6 cellular contexts compared by ENCODE assay signal in the genomic region with DNA sequence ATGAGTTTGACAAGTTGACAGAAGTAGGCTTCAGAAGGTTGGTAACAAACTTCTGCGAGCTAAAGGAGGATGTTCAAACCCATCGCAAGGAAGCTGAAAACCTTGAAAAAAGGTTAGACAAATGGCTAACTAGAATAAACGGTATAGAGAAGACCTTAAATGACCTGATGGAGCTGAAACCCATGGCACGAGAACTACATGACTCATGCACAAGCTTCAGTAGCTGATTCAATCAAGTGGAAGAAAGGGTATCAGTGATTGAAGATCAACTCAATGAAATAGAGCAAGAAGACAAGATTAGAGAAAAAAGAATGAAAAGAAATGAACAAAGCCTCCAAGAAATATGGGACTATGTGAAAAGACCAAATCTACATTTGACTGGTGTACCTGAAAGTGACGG. TPM values are rescaled to one million over a fixed set of nuclear protein-coding genes. Genes with fewer than 3 reads are reported as not detected.
DNase-seq lines count a peak whose midpoint lies in the region; ATAC-seq, FAIRE-seq and TF ChIP-seq lines count a peak whose summit lies in the region.
"Not testable (repeated sequence)": the region's sequence is repeated elsewhere in the genome, so short reads cannot be mapped to it uniquely, and the experiment has no call there.

No MANE protein-coding gene starts in this region.

- H3K9me1 ChIP-seq in keratinocyte (ENCODE audit: control insufficient read depth, extremely low read depth, insufficient read depth, low read length): not testable (repeated sequence)

- not testable (repeated sequence) for H3K4me3 ChIP-seq in bronchial epithelial cell (ENCODE audit: low read depth, low read length); keratinocyte (ENCODE audit: control insufficient read depth in 2 of 3, extremely low read depth in 1 of 3, insufficient read depth in 2 of 3, low read depth in 1 of 3, low read length in 3 of 3); upper lobe of left lung

- H3K27ac ChIP-seq in keratinocyte (ENCODE audit: control insufficient read depth, insufficient read depth, low read length) (peak overlapping the region; percentile 69), upper lobe of left lung (peak overlapping the region in 3 of 4 donors; percentile 71 to 86 (median 84))

- intact Hi-C loops in activated T-helper 2 cell treated with anti-CD3 and anti-CD28 coated beads, Interferon-gamma antibody, Interleukin-2, Interleukin-4, amounts not matched to agents 10 μg/mL and 5 μg/mL and 100 μg/mL, durations not matched to agents 14 hours and 24 hours and 36 hours (cut with micrococcal nuclease): not testable (repeated sequence)

- TF ChIP-seq POLR2A in upper lobe of left lung (IDR thresholded peaks at IDR 0.05): not testable (repeated sequence)

- peaks cover 11% of the 10 kb centered on the region for H3K9me3 Mint-ChIP-seq in T-helper 2 cell treated with Interferon-gamma antibody and Interleukin-4, amounts not matched to agents 5 μg/mL and 100 μg/mL, for 36 hours
- peaks cover 37% of the 10 kb centered on the region for H3K9me3 Mint-ChIP-seq in activated T-helper 2 cell treated with anti-CD3 and anti-CD28 coated beads, Interferon-gamma antibody, Interleukin-2, Interleukin-4, amounts not matched to agents 10 μg/mL and 5 μg/mL and 100 μg/mL, durations not matched to agents 14 hours and 24 hours and 36 hours

- dilution Hi-C loops in keratinocyte (cut with MboI; ENCODE audit: extremely low pct_ligation_motif_present, low sequenced_read_pairs): not testable (repeated sequence)

- H3K4me1 Mint-ChIP-seq in T-helper 2 cell treated with Interferon-gamma antibody and Interleukin-4, amounts not matched to agents 5 μg/mL and 100 μg/mL, for 36 hours (ENCODE audit: low read depth): peaks cover 20% of the 10 kb centered on the region
- H3K4me1 Mint-ChIP-seq in activated T-helper 2 cell treated with anti-CD3 and anti-CD28 coated beads, Interferon-gamma antibody, Interleukin-2, Interleukin-4, amounts not matched to agents 10 μg/mL and 5 μg/mL and 100 μg/mL, durations not matched to agents 14 hours and 24 hours and 36 hours (ENCODE audit: low read depth): peaks cover 52% of the 10 kb centered on the region

- WGBS in upper lobe of left lung, 2 donors: 88 to 90% methylated on average over 5 of the region's 5 CpGs

- ATAC-seq in upper lobe of left lung (ENCODE audit: low FRiP score in 2 of 2): not testable (repeated sequence)

- H3K9me3 ChIP-seq in keratinocyte (ENCODE audit: control insufficient read depth, low read depth, low read length); upper lobe of left lung: not testable (repeated sequence)

- FAIRE-seq in bronchial epithelial cell (lab: Jason Lieb, UNC); keratinocyte (lab: Jason Lieb, UNC): not testable (repeated sequence)

- H4K20me1 ChIP-seq in keratinocyte (ENCODE audit: control insufficient read depth, extremely low read depth, insufficient read depth, low read length): not testable (repeated sequence)

- H3K79me2 ChIP-seq in keratinocyte (ENCODE audit: control insufficient read depth, insufficient read depth, low read length): not testable (repeated sequence)

- peak overlapping the region; percentile 2 for H3K27ac Mint-ChIP-seq in T-helper 2 cell treated with Interferon-gamma antibody and Interleukin-4, amounts not matched to agents 5 μg/mL and 100 μg/mL, for 36 hours
- peak overlapping the region; percentile 64 for H3K27ac Mint-ChIP-seq in activated T-helper 2 cell treated with anti-CD3 and anti-CD28 coated beads, Interferon-gamma antibody, Interleukin-2, Interleukin-4, amounts not matched to agents 10 μg/mL and 5 μg/mL and 100 μg/mL, durations not matched to agents 14 hours and 24 hours and 36 hours

- not testable (repeated sequence) for H3K36me3 ChIP-seq in bronchial epithelial cell (ENCODE audit: control insufficient read depth, insufficient read depth, low read length); keratinocyte (ENCODE audit: control insufficient read depth in 2 of 2, extremely low read depth in 1 of 2, insufficient read depth in 2 of 2, low read length in 2 of 2); upper lobe of left lung

- H3K4me1 ChIP-seq in keratinocyte (ENCODE audit: control insufficient read depth, extremely low read depth, insufficient read depth, low read length): peaks cover 17% of the 10 kb centered on the region
- H3K4me1 ChIP-seq in upper lobe of left lung: peaks cover 16 to 28% (median 20%) of the 10 kb centered on the region in 4 donors

- not testable (repeated sequence) for H3K9ac ChIP-seq in keratinocyte (ENCODE audit: control insufficient read depth, extremely low read depth, insufficient read depth, low read length)

- not testable (repeated sequence) for TF ChIP-seq EP300 in upper lobe of left lung (IDR thresholded peaks at IDR 0.05)

- not testable (repeated sequence) for H3K27me3 Mint-ChIP-seq in T-helper 2 cell treated with Interferon-gamma antibody and Interleukin-4, amounts not matched to agents 5 μg/mL and 100 μg/mL, for 36 hours (ENCODE audit: low read depth); activated T-helper 2 cell treated with anti-CD3 and anti-CD28 coated beads, Interferon-gamma antibody, Interleukin-2, Interleukin-4, amounts not matched to agents 10 μg/mL and 5 μg/mL and 100 μg/mL, durations not matched to agents 14 hours and 24 hours and 36 hours (ENCODE audit: low read depth)

- peak overlapping the region; percentile 10 for H3K4me2 ChIP-seq in keratinocyte (ENCODE audit: control insufficient read depth, extremely low read depth, insufficient read depth, low read depth, low read length)

- peak; percentile 57 for DNase-seq in ELR (ENCODE audit: low read depth)
- DNase-seq in T-helper 2 cell treated with Interferon-gamma antibody and Interleukin-4, amounts not matched to agents 5 μg/mL and 100 μg/mL, for 36 hours (ENCODE audit: low spot score); activated T-helper 2 cell treated with anti-CD3 and anti-CD28 coated beads, Interferon-gamma antibody, Interleukin-2, Interleukin-4, amounts not matched to agents 10 μg/mL and 5 μg/mL and 100 μg/mL, durations not matched to agents 14 hours and 24 hours and 36 hours (ENCODE audit: low spot score); keratinocyte (ENCODE audit: low read depth, low spot score); upper lobe of left lung: not testable (repeated sequence)
- DNase-seq in bronchial epithelial cell (ENCODE audit: low read depth): peak; percentile 57

- H3K36me3 Mint-ChIP-seq in T-helper 2 cell treated with Interferon-gamma antibody and Interleukin-4, amounts not matched to agents 5 μg/mL and 100 μg/mL, for 36 hours (ENCODE audit: low read depth): peaks cover 20% of the 10 kb centered on the region
- peaks cover 58% of the 10 kb centered on the region for H3K36me3 Mint-ChIP-seq in activated T-helper 2 cell treated with anti-CD3 and anti-CD28 coated beads, Interferon-gamma antibody, Interleukin-2, Interleukin-4, amounts not matched to agents 10 μg/mL and 5 μg/mL and 100 μg/mL, durations not matched to agents 14 hours and 24 hours and 36 hours (ENCODE audit: low read depth)

- H2AFZ ChIP-seq in keratinocyte (ENCODE audit: control insufficient read depth, low read length): not testable (repeated sequence)

- TF ChIP-seq CTCF in bronchial epithelial cell (IDR thresholded peaks at IDR 0.05; ENCODE audit: insufficient read depth, low read length, severe bottlenecking); keratinocyte (optimal IDR thresholded peaks at IDR 0.05 in 1 of 3, IDR thresholded peaks at IDR 0.05 in 1 of 3, conservative IDR thresholded peaks at IDR 0.05 in 1 of 3; ENCODE audit: extremely low read depth in 1 of 3, insufficient read depth in 2 of 3, low read length in 3 of 3); upper lobe of left lung (IDR thresholded peaks at IDR 0.05): not testable (repeated sequence)

- not testable (repeated sequence) for H3K4me3 Mint-ChIP-seq in T-helper 2 cell treated with Interferon-gamma antibody and Interleukin-4, amounts not matched to agents 5 μg/mL and 100 μg/mL, for 36 hours
- peak overlapping the region; percentile 0 for H3K4me3 Mint-ChIP-seq in activated T-helper 2 cell treated with anti-CD3 and anti-CD28 coated beads, Interferon-gamma antibody, Interleukin-2, Interleukin-4, amounts not matched to agents 10 μg/mL and 5 μg/mL and 100 μg/mL, durations not matched to agents 14 hours and 24 hours and 36 hours (ENCODE audit: low read depth)

- not testable (repeated sequence) for H3K27me3 ChIP-seq in bronchial epithelial cell (ENCODE audit: control insufficient read depth, insufficient read depth, low read length); keratinocyte (ENCODE audit: control insufficient read depth, extremely low read depth, insufficient read depth, low read length); upper lobe of left lung

RNA-seq across cellular contexts. Expression of a gene that starts 32.6 kb away (rescaled TPM):
- total RNA-seq in activated T-helper 2 cell treated with anti-CD3 and anti-CD28 coated beads, Interferon-gamma antibody, Interleukin-2, Interleukin-4, amounts not matched to agents 10 μg/mL and 5 μg/mL and 100 μg/mL, durations not matched to agents 14 hours and 24 hours and 36 hours: 358 and 360 TPM in 2 replicates
- total RNA-seq in bronchial epithelial cell (215 and 232 TPM in 2 replicates), upper lobe of left lung (1,000 to 10,000 TPM in 2 of 6 donors, 100 to 1,000 TPM in 4; 553 to 1,296 (median 975) TPM)
- 108 to 177 TPM (median 123 TPM) in 3 replicates for polyA plus RNA-seq in keratinocyte
- polyA plus RNA-seq in keratinocyte (2011; ENCODE audit: low read depth): 103 TPM
- polyA plus RNA-seq in keratinocyte (2011; cell fraction: cytosol; rRNA removed): 77.7 and 98.8 TPM in 2 replicates
- 209 and 216 TPM in 2 replicates for polyA plus RNA-seq in keratinocyte (2011; cell fraction: nucleus; rRNA removed)
- polyA plus RNA-seq in keratinocyte (2012; ENCODE audit: low replicate concordance): 127 and 177 TPM in 2 replicates
- 97.8 to 136 TPM (median 115 TPM) in 3 replicates for polyA minus RNA-seq in keratinocyte
- 130 TPM for polyA minus RNA-seq in keratinocyte (2011; cell fraction: cytosol; rRNA and poly(A)+ RNA removed)
- polyA minus RNA-seq in keratinocyte (2011; cell fraction: nucleus; rRNA and poly(A)+ RNA removed): 141 and 156 TPM in 2 replicates

RNA-seq across cellular contexts. Expression of a gene that starts 34.3 kb away (rescaled TPM):
- total RNA-seq in activated T-helper 2 cell treated with anti-CD3 and anti-CD28 coated beads, Interferon-gamma antibody, Interleukin-2, Interleukin-4, amounts not matched to agents 10 μg/mL and 5 μg/mL and 100 μg/mL, durations not matched to agents 14 hours and 24 hours and 36 hours: 79.8 and 88.2 TPM in 2 replicates
- total RNA-seq in bronchial epithelial cell (21.9 and 35.2 TPM in 2 replicates), upper lobe of left lung (10 to 100 TPM; 30.4 to 60.6 (median 51.2) TPM)
- polyA plus RNA-seq in keratinocyte: 28.7 to 48.2 TPM (median 39.5 TPM) in 3 replicates
- 18.9 TPM for polyA plus RNA-seq in keratinocyte (2011; ENCODE audit: low read depth)
- 26.5 and 27.8 TPM in 2 replicates for polyA plus RNA-seq in keratinocyte (2011; cell fraction: cytosol; rRNA removed)
- polyA plus RNA-seq in keratinocyte (2011; cell fraction: nucleus; rRNA removed): 42.7 and 54.1 TPM in 2 replicates
- 33.2 and 40.0 TPM in 2 replicates for polyA plus RNA-seq in keratinocyte (2012; ENCODE audit: low replicate concordance)
- polyA minus RNA-seq in keratinocyte: 31.7 to 47.3 TPM (median 36.9 TPM) in 3 replicates
- polyA minus RNA-seq in keratinocyte (2011; cell fraction: cytosol; rRNA and poly(A)+ RNA removed): 28.2 TPM
- 13.8 and 28.8 TPM in 2 replicates for polyA minus RNA-seq in keratinocyte (2011; cell fraction: nucleus; rRNA and poly(A)+ RNA removed)

RNA-seq across cellular contexts. Expression of a gene that starts 35.1 kb away (rescaled TPM):
- 35.0 and 36.6 TPM in 2 replicates for total RNA-seq in activated T-helper 2 cell treated with anti-CD3 and anti-CD28 coated beads, Interferon-gamma antibody, Interleukin-2, Interleukin-4, amounts not matched to agents 10 μg/mL and 5 μg/mL and 100 μg/mL, durations not matched to agents 14 hours and 24 hours and 36 hours
- total RNA-seq in bronchial epithelial cell (1.9 and 2.1 TPM in 2 replicates), upper lobe of left lung (10 to 100 TPM in 1 of 6 donors, 1 to 10 TPM in 5; 6.0 to 13.6 (median 7.0) TPM)
- 5.4 to 6.4 TPM (median 6.1 TPM) in 3 replicates for polyA plus RNA-seq in keratinocyte
- polyA plus RNA-seq in keratinocyte (2011; ENCODE audit: low read depth): 1.1 TPM
- 3.5 and 4.5 TPM in 2 replicates for polyA plus RNA-seq in keratinocyte (2011; cell fraction: cytosol; rRNA removed)
- 6.2 and 7.6 TPM in 2 replicates for polyA plus RNA-seq in keratinocyte (2011; cell fraction: nucleus; rRNA removed)
- 3.2 and 3.7 TPM in 2 replicates for polyA plus RNA-seq in keratinocyte (2012; ENCODE audit: low replicate concordance)
- 3.3 to 6.2 TPM (median 3.8 TPM) in 3 replicates for polyA minus RNA-seq in keratinocyte
- polyA minus RNA-seq in keratinocyte (2011; cell fraction: cytosol; rRNA and poly(A)+ RNA removed): 1.7 TPM
- polyA minus RNA-seq in keratinocyte (2011; cell fraction: nucleus; rRNA and poly(A)+ RNA removed): 1.2 and 3.3 TPM in 2 replicates

RNA-seq across cellular contexts. Expression of a gene that starts 49.3 kb away (rescaled TPM):
- 102 and 112 TPM in 2 replicates for total RNA-seq in activated T-helper 2 cell treated with anti-CD3 and anti-CD28 coated beads, Interferon-gamma antibody, Interleukin-2, Interleukin-4, amounts not matched to agents 10 μg/mL and 5 μg/mL and 100 μg/mL, durations not matched to agents 14 hours and 24 hours and 36 hours
- 31.9 and 35.1 TPM in 2 replicates for total RNA-seq in bronchial epithelial cell
- polyA plus RNA-seq in keratinocyte: 22.6 to 67.1 TPM (median 30.0 TPM) in 3 replicates
- polyA plus RNA-seq in keratinocyte (2011; ENCODE audit: low read depth): 76.5 TPM
- polyA plus RNA-seq in keratinocyte (2011; cell fraction: cytosol; rRNA removed): 33.9 and 38.8 TPM in 2 replicates
- polyA plus RNA-seq in keratinocyte (2011; cell fraction: nucleus; rRNA removed): 64.3 and 73.5 TPM in 2 replicates
- 47.7 and 85.8 TPM in 2 replicates for polyA plus RNA-seq in keratinocyte (2012; ENCODE audit: low replicate concordance)
- 49.7 to 96.2 TPM (median 62.8 TPM) in 3 replicates for polyA minus RNA-seq in keratinocyte
- polyA minus RNA-seq in keratinocyte (2011; cell fraction: cytosol; rRNA and poly(A)+ RNA removed): 42.6 TPM
- polyA minus RNA-seq in keratinocyte (2011; cell fraction: nucleus; rRNA and poly(A)+ RNA removed): 31.0 and 46.8 TPM in 2 replicates
- total RNA-seq in upper lobe of left lung: 10 to 100 TPM; 41.2 to 57.6 (median 52.9) TPM
